Comparison of ENCODE assay signal across 2 cellular contexts in genomic region chr11:44536779-44537516, GRCh38.
TF ChIP-seq lines count a peak whose summit lies in the region.

No MANE protein-coding gene starts in this region.

TF ChIP-seq in SK-N-SH, 30 proteins besides CTCF, POLR2A, EP300 and RAD21 (continued from another document):
- no peak for TF ChIP-seq IRF3 (IDR thresholded peaks at IDR 0.05; ENCODE audit: low read depth, low read length)
- no peak for TF ChIP-seq TEAD4 (IDR thresholded peaks at IDR 0.05; ENCODE audit: borderline replicate concordance, insufficient read depth)
- no peak for TF ChIP-seq SIN3A (IDR thresholded peaks at IDR 0.05; ENCODE audit: borderline replicate concordance, low read depth, low read length)
- no peak for TF ChIP-seq RXRA (IDR thresholded peaks at IDR 0.05; ENCODE audit: borderline replicate concordance, low read depth)
- TF ChIP-seq MAX (IDR thresholded peaks at IDR 0.05; ENCODE audit: low read depth) = no peak
- TF ChIP-seq RCOR1 (IDR thresholded peaks at IDR 0.05; ENCODE audit: low read length) = no peak
- TF ChIP-seq TCF12 (IDR thresholded peaks at IDR 0.05) = no peak
- no peak for TF ChIP-seq JUND (IDR thresholded peaks at IDR 0.05)
- no peak for TF ChIP-seq FOXM1 (IDR thresholded peaks at IDR 0.05; ENCODE audit: low read depth)

TF ChIP-seq in SK-N-SH treated with all-trans-retinoic acid at 6 μM for 48 hours, 23 proteins besides CTCF, POLR2A, EP300 and RAD21 (continued from another document):
- TF ChIP-seq CSRNP3 (CRISPR knock-in tag; IDR thresholded peaks at IDR 0.05) (no peak), TCF4 (CRISPR knock-in tag; IDR thresholded peaks at IDR 0.05; ENCODE audit: borderline replicate concordance) (no peak), BACH2 (CRISPR knock-in tag; IDR thresholded peaks at IDR 0.05; ENCODE audit: borderline replicate concordance) (no peak), ZNF8 (CRISPR knock-in tag; IDR thresholded peaks at IDR 0.05) (no peak), PPARA (CRISPR knock-in tag; IDR thresholded peaks at IDR 0.05; ENCODE audit: borderline replicate concordance) (no peak), PATZ1 (CRISPR knock-in tag; IDR thresholded peaks at IDR 0.05; ENCODE audit: borderline replicate concordance) (no peak), ARNTL (CRISPR knock-in tag; IDR thresholded peaks at IDR 0.05; ENCODE audit: borderline replicate concordance, low read depth) (no peak)
